18 cellular contexts compared by ENCODE assay signal in the genomic region with DNA sequence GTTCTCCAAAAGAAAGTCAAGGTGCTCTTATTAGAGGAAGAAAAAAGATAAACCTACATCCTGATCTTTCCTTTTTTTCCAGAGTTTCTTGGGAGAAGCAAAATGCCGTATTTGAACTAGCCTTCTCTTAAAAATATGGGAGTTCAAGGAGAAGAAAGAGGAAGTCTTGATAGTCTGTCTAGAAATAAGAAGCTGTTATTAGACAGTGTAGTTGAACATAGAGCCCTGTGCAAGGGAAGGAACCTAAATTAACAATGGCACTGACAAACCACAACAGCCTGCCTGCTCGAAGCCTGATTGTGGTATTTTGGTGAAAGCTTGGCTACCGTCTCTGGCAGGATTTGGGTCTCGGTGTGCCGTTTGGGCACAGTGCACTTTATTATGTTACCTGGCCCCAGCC.
"Had no signal": no experiment of that assay in that cellular context is flagged by ENCODE, and none has a peak within 500 bp of the region (broad histone marks: within the 10 kb centered on the region; RNA-seq: fewer than 3 reads in every experiment).

No MANE protein-coding gene starts in this region.

- H3K4me1 ChIP-seq: breast epithelium, left lung had no signal

- H3K9me3 ChIP-seq: gastrocnemius medialis had no signal

- ATAC-seq: activated T-cell treated with anti-CD3 and anti-CD28 coated beads, Interleukin-2, amount 50 U/mL, for 72 hours; esophagus mucosa; gastrocnemius medialis; left lung; stimulated activated naive B cell treated with anti-CD40 and anti-IgM and Interleukin-4, amounts not matched to agents 10 μg/mL and 1 μg/mL and 100 μg/mL, for 72 hours had no signal

- H3K27me3 ChIP-seq: breast epithelium, gastrocnemius medialis, left lung, spleen had no signal

- H3K4me3 ChIP-seq: breast epithelium, gastrocnemius medialis, left lung, spleen had no signal

- DNase-seq: activated CD4-positive, alpha-beta T cell treated with anti-CD3 and anti-CD28 coated beads, Interleukin-2, amount 50 U/mL, for 4 hours; activated effector memory CD4-positive, alpha-beta T cell treated with anti-CD3 and anti-CD28 coated beads, Interleukin-2, amount 50 U/mL, for 16 hours; activated T-cell treated with anti-CD3 and anti-CD28 coated beads, Interleukin-2, amount 50 U/mL, for 72 hours; cerebellar nuclear complex; effector CD4-positive, alpha-beta T cell; gastrocnemius medialis; head of caudate nucleus; kidney; left lung; mammary epithelial cell; nephron progenitor cell; occipital lobe; posterior cingulate gyrus; spleen; stimulated activated CD4-positive, alpha-beta T cell treated with anti-CD3 and anti-CD28 coated beads, Interleukin-4, amount 100 ng/mL, for 4 hours; stimulated activated naive B cell treated with anti-CD40 and anti-IgM and Interleukin-4, amounts not matched to agents 10 μg/mL and 1 μg/mL and 100 μg/mL, for 72 hours had no signal
